In genomic region chr5:58885265-58885664, GRCh38 we compare ENCODE assay signal across 22 cellular contexts.
DNase-seq lines count a peak whose midpoint lies in the region; ATAC-seq, FAIRE-seq and TF ChIP-seq lines count a peak whose summit lies in the region.
"Had no signal": no experiment of that assay in that cellular context is flagged by ENCODE, and none has a peak within 500 bp of the region (broad histone marks: within the 10 kb centered on the region; RNA-seq: fewer than 3 reads in every experiment).

No MANE protein-coding gene starts in this region.

- H3K36me3 ChIP-seq in brain microvascular endothelial cell (replicated peaks), result no peaks in the 10 kb centered on the region
- H3K36me3 ChIP-seq in tibial artery, result no peaks in the 10 kb centered on the region
- H3K36me3 ChIP-seq: BE2C, transverse colon had no signal

- peak; percentile 48 for ATAC-seq in HG02571 (IDR thresholded peaks at IDR 0.05; ENCODE audit: unreplicated experiment)
- ATAC-seq in HG03135 (IDR thresholded peaks at IDR 0.05; ENCODE audit: unreplicated experiment), result peak; percentile 56
- no peak for ATAC-seq in Right ventricle myocardium inferior
- ATAC-seq: GM23338; left lobe of liver; stimulated activated effector memory CD8-positive, alpha-beta T cell treated with anti-CD3 and anti-CD28 coated beads, Interleukin-12 subunit alpha, Interleukin-12 subunit beta, amount 100 ng/mL, for 72 hours had no signal

- peaks cover 0 to 44% (median 13%) of the 10 kb centered on the region in 4 donors for H3K4me1 ChIP-seq in tibial artery
- H3K4me1 ChIP-seq: transverse colon had no signal

- H3K4me3 ChIP-seq in brain microvascular endothelial cell (ENCODE audit: low read depth, low read length) (no peak overlapping the region), tibial artery (no peak overlapping the region)
- H3K4me3 ChIP-seq: GM23338, skin epidermis, transverse colon had no signal

- H3K27me3 ChIP-seq in brain microvascular endothelial cell (replicated peaks) (no peaks in the 10 kb centered on the region), tibial artery (no peaks in the 10 kb centered on the region)
- H3K27me3 ChIP-seq: BE2C, transverse colon had no signal

- DNase-seq in GM19239 (ENCODE audit: insufficient read length, low spot score) (no peak), kidney tubule cell (ENCODE audit: low spot score) (peak; percentile 10), brain microvascular endothelial cell (no peak), Right ventricle myocardium inferior (ENCODE audit: missing footprints) (no peak), tibial artery (no peak)
- no peak for DNase-seq in stimulated activated CD4-positive, alpha-beta T cell treated with anti-CD3 and anti-CD28 coated beads, Interleukin-4, amount 100 ng/mL, for 1 hour
- DNase-seq: activated effector memory CD4-positive, alpha-beta T cell treated with Interleukin-2 at 50 U/mL for 16 hours; amygdala; BE2C; cerebellar nuclear complex; DMS153; NCI-H1048; NCI-H2171 treated with DMSO at 0.1 percent for 48 hours; RPMI8226; transverse colon had no signal

- peak; percentile 81 for FAIRE-seq in GM19239 (lab: Jason Lieb, UNC)

- TF ChIP-seq CTCF in brain microvascular endothelial cell (IDR thresholded peaks at IDR 0.05; ENCODE audit: low read depth, low read length, missing control alignments), result no peak
- TF ChIP-seq CTCF in tibial artery (IDR thresholded peaks at IDR 0.05), result no peak

- in situ Hi-C loops in brain microvascular endothelial cell (cut with HindIII; ENCODE audit: low pct_ligation_motif_present, low sequenced_read_pairs), result no loop called here

- H3K9me3 ChIP-seq in tibial artery, result no peaks in the 10 kb centered on the region
- H3K9me3 ChIP-seq: BE2C, transverse colon had no signal

- no peak overlapping the region for H3K27ac ChIP-seq in brain microvascular endothelial cell
- H3K27ac ChIP-seq in tibial artery, result peak overlapping the region in 1 of 2 donors; percentile 80
- H3K27ac ChIP-seq: transverse colon, VCaP had no signal

- intact Hi-C loops in Right ventricle myocardium inferior (cut with DNase I), result loop anchor here (10.0 kb wide), 1 partner anchor 480 kb away; no protein-coding TSS in a partner anchor
- intact Hi-C loops in tibial artery (cut with DNase I; ENCODE audit: low total_unique reads), result loop anchor here (5.0 kb wide), 1 partner anchor 292 kb away; no protein-coding TSS in a partner anchor
